Comparison of ENCODE assay signal across 17 cellular contexts in the genomic region with DNA sequence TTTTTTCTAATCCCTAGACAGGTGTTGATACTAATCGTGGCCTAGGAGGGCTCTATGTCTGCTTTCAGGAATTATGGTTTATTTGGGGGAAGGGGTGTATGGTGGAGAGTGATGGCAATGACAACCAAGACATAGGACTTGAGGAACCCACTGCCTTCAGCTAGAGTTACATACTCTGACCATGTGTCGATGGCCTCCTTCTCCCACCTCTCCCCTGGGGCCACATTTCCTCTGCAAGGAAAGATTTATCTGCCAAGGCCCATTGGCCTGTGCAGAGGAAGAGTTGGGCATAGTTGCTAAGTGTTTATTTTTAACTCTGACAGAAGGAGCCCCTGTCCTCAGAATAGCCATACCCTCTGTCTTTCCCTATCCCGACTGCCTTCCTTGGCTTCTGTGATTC. TPM values are rescaled to one million over a fixed set of nuclear protein-coding genes. Genes with fewer than 3 reads are reported as not detected.
A peak's percentile ranks its signal among the peaks of the same experiment; 100 is the strongest.
DNase-seq lines count a peak whose midpoint lies in the region; ATAC-seq and TF ChIP-seq lines count a peak whose summit lies in the region.
"Had no signal": no experiment of that assay in that cellular context is flagged by ENCODE, and none has a peak within 500 bp of the region (broad histone marks: within the 10 kb centered on the region; RNA-seq: fewer than 3 reads in every experiment).

No MANE protein-coding gene starts in this region.

- peaks cover 2% of the 10 kb centered on the region; the same call in 1 of the 2 replicates for H3K27me3 Mint-ChIP-seq in HFFc6 (ENCODE audit: insufficient read depth)
- H3K27me3 Mint-ChIP-seq: activated naive CD4-positive, alpha-beta T cell treated with anti-CD3 and anti-CD28 coated beads, Interleukin-2, amount 10 ng/mL, durations not matched to agents 7 days and 5 days had no signal

- TF ChIP-seq POLR2A in body of pancreas (IDR thresholded peaks at IDR 0.05), result no peak

- H3K4me1 ChIP-seq in body of pancreas (peaks cover 82% of the 10 kb centered on the region), muscle layer of colon (ENCODE audit: insufficient read depth, low read length) (peaks cover 93% of the 10 kb centered on the region), skeletal muscle tissue (ENCODE audit: control insufficient read depth in 3 of 3, insufficient read depth in 3 of 3, low read length in 3 of 3) (peaks cover 89 to 97% (median 93%) of the 10 kb centered on the region in 3 donors)
- H3K4me1 ChIP-seq: BE2C had no signal

- no peaks in the 10 kb centered on the region for H3K36me3 ChIP-seq in body of pancreas (replicated peaks in 1 of 2; ENCODE audit: insufficient read depth in 1 of 2, low read depth in 2 of 2)
- H3K36me3 ChIP-seq in muscle layer of colon (ENCODE audit: insufficient read depth, low read length), result no peaks in the 10 kb centered on the region
- H3K36me3 ChIP-seq in skeletal muscle tissue (ENCODE audit: control insufficient read depth in 3 of 3, insufficient read depth in 3 of 3, low read length in 3 of 3), result peaks cover 0 to 2% (median 0%) of the 10 kb centered on the region in 3 donors
- H3K36me3 ChIP-seq: BE2C had no signal

- H3K4me1 Mint-ChIP-seq in HFFc6 (ENCODE audit: low read depth), result peaks cover 85% of the 10 kb centered on the region

- H3K9me3 ChIP-seq in body of pancreas, result no peaks in the 10 kb centered on the region
- H3K9me3 ChIP-seq in muscle layer of colon (ENCODE audit: low read length), result no peaks in the 10 kb centered on the region
- no peaks in the 10 kb centered on the region for H3K9me3 ChIP-seq in skeletal muscle tissue (ENCODE audit: control insufficient read depth in 3 of 3, low read length in 3 of 3)
- H3K9me3 ChIP-seq: BE2C, SJCRH30 had no signal

- H3K27ac ChIP-seq in body of pancreas (peak overlapping the region in 3 of 4 donors; percentile 56 to 80 (median 66)), muscle layer of colon (ENCODE audit: low read depth, low read length) (peak overlapping the region; percentile 75), skeletal muscle tissue (ENCODE audit: low read depth, low read length) (peak overlapping the region; percentile 97)
- H3K27ac ChIP-seq: SJCRH30 had no signal

- H3K4me3 ChIP-seq in body of pancreas, result no peak overlapping the region
- no peak overlapping the region for H3K4me3 ChIP-seq in muscle layer of colon (ENCODE audit: low read depth in 1 of 2, low read length in 2 of 2)
- H3K4me3 ChIP-seq in skeletal muscle tissue (ENCODE audit: low read length in 3 of 3), result peak overlapping the region; percentile 24 to 52 (median 42)
- H3K4me3 ChIP-seq: SJCRH30 had no signal

- TF ChIP-seq CTCF in HFFc6 (IDR thresholded peaks at IDR 0.05) (no peak), body of pancreas (IDR thresholded peaks at IDR 0.05) (no peak)

- WGBS in body of pancreas, 2 donors, result 67 to 70% methylated on average over 3 of the region's 3 CpGs

- DNase-seq in HFFc6 (no peak), body of pancreas (no peak), HT-29 (ENCODE audit: low spot score) (no peak), hepatic stellate cell (ENCODE audit: low spot score) (no peak)
- DNase-seq: activated CD4-positive, alpha-beta T cell treated with anti-CD3 and anti-CD28 coated beads for 4 hours; activated CD8-positive, alpha-beta memory T cell treated with anti-CD3 and anti-CD28 coated beads, Interleukin-2, amount 50 U/mL, for 48 hours; activated naive CD4-positive, alpha-beta T cell treated with anti-CD3 and anti-CD28 coated beads, Interleukin-2, amount 10 ng/mL, durations not matched to agents 7 days and 5 days; BE2C; central memory CD4-positive, alpha-beta T cell; Kasumi-1; NCI-H1436; NCI-H446 treated with DMSO at 0.1 percent for 48 hours; SJCRH30 had no signal

- intact Hi-C loops in body of pancreas (cut with DNase I), result no loop called here

- H3K27me3 ChIP-seq in body of pancreas, result no peaks in the 10 kb centered on the region
- H3K27me3 ChIP-seq in muscle layer of colon (ENCODE audit: control insufficient read depth in 1 of 2, insufficient read depth in 2 of 2, low read length in 2 of 2), result no peaks in the 10 kb centered on the region
- no peaks in the 10 kb centered on the region for H3K27me3 ChIP-seq in skeletal muscle tissue (ENCODE audit: control insufficient read depth in 3 of 3, insufficient read depth in 3 of 3, low read length in 3 of 3)
- H3K27me3 ChIP-seq: BE2C, SJCRH30 had no signal

- no peaks in the 10 kb centered on the region for H3K9me3 Mint-ChIP-seq in HFFc6
- H3K9me3 Mint-ChIP-seq: activated naive CD4-positive, alpha-beta T cell treated with anti-CD3 and anti-CD28 coated beads, Interleukin-2, amount 10 ng/mL, durations not matched to agents 7 days and 5 days had no signal

- no peak for ATAC-seq in body of pancreas
- no peak for ATAC-seq in HG02840 (IDR thresholded peaks at IDR 0.05; ENCODE audit: low FRiP score, unreplicated experiment)
- ATAC-seq in HG03095 (IDR thresholded peaks at IDR 0.05; ENCODE audit: unreplicated experiment), result no peak

- peaks cover 11% of the 10 kb centered on the region; the same call in 1 of the 2 replicates for H3K36me3 Mint-ChIP-seq in HFFc6 (ENCODE audit: low read depth)

- no peak overlapping the region for H3K9ac ChIP-seq in muscle layer of colon (ENCODE audit: low read length)
- H3K9ac ChIP-seq in skeletal muscle tissue (ENCODE audit: low read depth in 1 of 3, low read length in 3 of 3), result peak overlapping the region; percentile 77 to 92 (median 91)

- H3K27ac Mint-ChIP-seq in HFFc6, result peak overlapping the region; percentile 91
- H3K27ac Mint-ChIP-seq: activated naive CD4-positive, alpha-beta T cell treated with anti-CD3 and anti-CD28 coated beads, Interleukin-2, amount 10 ng/mL, durations not matched to agents 7 days and 5 days had no signal

- peak overlapping the region; percentile 73 for H3K4me3 Mint-ChIP-seq in HFFc6
- H3K4me3 Mint-ChIP-seq: activated naive CD4-positive, alpha-beta T cell treated with anti-CD3 and anti-CD28 coated beads, Interleukin-2, amount 10 ng/mL, durations not matched to agents 7 days and 5 days had no signal

RNA-seq across cellular contexts. Expression of a gene that starts 9.4 kb away (rescaled TPM):
- total RNA-seq in HFFc6 (2021; fragmentation: NEBNext Ultra II Directional; extraction: Animal tissue kit (Norgen Biotek cat#: 25700)), result 10 to 100 TPM; 80.0 to 89.1 (median 86.0) TPM
- total RNA-seq in body of pancreas, result 10 to 100 TPM; 29.1 to 46.5 TPM
- total RNA-seq in skeletal muscle tissue, result 26.6 TPM
- 41.9 and 50.4 TPM in 2 replicates for total RNA-seq in HT-29 (2014; rRNA removed; shearing (Covaris generic))

RNA-seq across cellular contexts. Expression of a gene that starts 58.8 kb away (rescaled TPM):
- total RNA-seq in HFFc6 (2021; fragmentation: NEBNext Ultra II Directional; extraction: Animal tissue kit (Norgen Biotek cat#: 25700)), result 10 to 100 TPM; 24.2 to 27.4 (median 26.9) TPM
- total RNA-seq in body of pancreas (1 to 10 TPM; 1.6 to 4.7 TPM), skeletal muscle tissue (13.0 TPM)
- total RNA-seq in HT-29 (2014; rRNA removed; shearing (Covaris generic)), result 0.31 and 0.36 TPM in 2 replicates

Comparison
In these comparisons a context has a peak if more than half of its experiments do, and no peak if none do; other contexts are left out.
1. H3K4me3 ChIP-seq: peak in skeletal muscle tissue (3 of 3); none in body of pancreas (0 of 2) and muscle layer of colon (0 of 2).
2. Peak in every context shown above with its lines, with median percentiles within 50 percentile points of each other: H3K27ac ChIP-seq.